Comparison of ENCODE assay signal across 7 cellular contexts in the genomic region with DNA sequence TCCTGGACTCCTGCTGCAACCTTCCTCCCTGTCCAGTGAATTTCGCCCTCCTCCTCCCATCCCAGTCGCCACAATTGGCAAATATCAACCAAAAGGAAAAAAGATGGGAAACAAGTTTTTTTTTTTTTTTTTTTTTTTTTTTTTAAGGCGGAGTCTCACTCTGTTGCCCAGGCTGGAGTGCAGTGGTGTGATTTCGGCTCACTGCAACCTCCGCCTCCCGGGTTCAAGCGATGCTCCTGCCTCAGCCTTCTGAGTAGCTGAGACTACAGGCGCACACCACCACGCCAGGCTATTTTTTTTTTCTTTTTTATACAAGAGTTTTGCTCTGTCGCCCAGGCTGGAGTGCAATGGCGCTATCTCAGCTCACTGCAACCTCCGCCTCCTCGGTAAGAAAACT. TPM values are rescaled to one million over a fixed set of nuclear protein-coding genes. Genes with fewer than 3 reads are reported as not detected.
DNase-seq lines count a peak whose midpoint lies in the region; ATAC-seq and TF ChIP-seq lines count a peak whose summit lies in the region.
"Not testable (repeated sequence)": the region's sequence is repeated elsewhere in the genome, so short reads cannot be mapped to it uniquely, and the experiment has no call there.

No MANE protein-coding gene starts in this region.

- H3K27ac ChIP-seq in OCI-LY7 (ENCODE audit: low read depth, low read length, poor library complexity, severe bottlenecking): peak overlapping the region; percentile 28
- H3K27ac ChIP-seq in sigmoid colon: peak overlapping the region in 3 of 4 donors; percentile 39 to 65 (median 54)

- H3K4me2 ChIP-seq in OCI-LY7 (ENCODE audit: low read length): peak overlapping the region; percentile 62

- H2AFZ ChIP-seq in OCI-LY7 (ENCODE audit: low read length): not testable (repeated sequence)

- WGBS in sigmoid colon, 2 donors: 22 to 29% methylated on average over 13 of the region's 13 CpGs

- POLR2A ChIA-PET in OCI-LY7 (lab: Charles Lee): interaction anchor here (0.6 to 1.2 kb wide), 2 partner anchors 11 to 13 kb away, joined by 3 to 4 read pairs; no protein-coding TSS in a partner anchor
- POLR2A ChIA-PET in naive thymus-derived CD8-positive, alpha-beta T cell (lab: Charles Lee): interaction anchor here (1.1 to 66.7 kb wide), 3 partner anchors 10 to 63 kb away, joined by 4 to 2283 read pairs (median 6); a partner anchor contains a TSS

- CTCF ChIA-PET in OCI-LY7 (lab: Charles Lee; ENCODE audit: unreplicated experiment): not testable (repeated sequence)

- H3K36me3 ChIP-seq in OCI-LY7 (ENCODE audit: insufficient read depth, low read length) (peaks cover 36% of the 10 kb centered on the region), sigmoid colon (peaks cover 7 to 31% (median 17%) of the 10 kb centered on the region in 4 donors)

- H3K4me3 ChIP-seq in OCI-LY7 (ENCODE audit: low read depth, low read length, poor library complexity, severe bottlenecking) (peak overlapping the region; percentile 39), sigmoid colon (peak overlapping the region in 3 of 4 donors; percentile 24 to 33 (median 28))

- H3K4me3 Mint-ChIP-seq in activated T-cell treated with anti-CD3 and anti-CD28 coated beads, Interleukin-2, amount 50 U/mL, for 24 hours: not testable (repeated sequence)
- peak overlapping the region; percentile 62 for H3K4me3 Mint-ChIP-seq in chondrocyte (ENCODE audit: unreplicated experiment)
- H3K4me3 Mint-ChIP-seq in glutamatergic neuron (ENCODE audit: unreplicated experiment): peak overlapping the region; percentile 97
- peak overlapping the region in 9 of 10 donors; percentile 17 to 71 (median 49) for H3K4me3 Mint-ChIP-seq in naive thymus-derived CD8-positive, alpha-beta T cell

- H3K27me3 Mint-ChIP-seq in activated T-cell treated with anti-CD3 and anti-CD28 coated beads, Interleukin-2, amount 50 U/mL, for 24 hours; chondrocyte (ENCODE audit: low read depth); glutamatergic neuron (ENCODE audit: unreplicated experiment); naive thymus-derived CD8-positive, alpha-beta T cell: not testable (repeated sequence)

- not testable (repeated sequence) for DNase-seq in OCI-LY7 (ENCODE audit: low spot score); activated T-cell treated with anti-CD3 and anti-CD28 coated beads, Interleukin-2, amount 50 U/mL, for 24 hours; chondrocyte (ENCODE audit: low spot score); glutamatergic neuron; naive thymus-derived CD8-positive, alpha-beta T cell; sigmoid colon

- H3K27me3 ChIP-seq in sigmoid colon: not testable (repeated sequence)

- H3K4me1 ChIP-seq in OCI-LY7 (ENCODE audit: insufficient read depth, low read length, poor library complexity, severe bottlenecking): peaks cover 15% of the 10 kb centered on the region
- H3K4me1 ChIP-seq in sigmoid colon: peaks cover 0 to 19% (median 13%) of the 10 kb centered on the region in 4 donors

- intact Hi-C loops in OCI-LY7 (cut with micrococcal nuclease; ENCODE audit: unreplicated experiment); sigmoid colon (cut with DNase I): not testable (repeated sequence)

- H4K20me1 ChIP-seq in OCI-LY7 (ENCODE audit: insufficient read depth, low read length): not testable (repeated sequence)

- not testable (repeated sequence) for H3K9me3 Mint-ChIP-seq in activated T-cell treated with anti-CD3 and anti-CD28 coated beads, Interleukin-2, amount 50 U/mL, for 24 hours; chondrocyte (ENCODE audit: low read depth); glutamatergic neuron (ENCODE audit: unreplicated experiment); naive thymus-derived CD8-positive, alpha-beta T cell

- not testable (repeated sequence) for H3K9me3 ChIP-seq in OCI-LY7 (ENCODE audit: low read length); sigmoid colon

- ATAC-seq in GM21723 (IDR thresholded peaks at IDR 0.05; ENCODE audit: unreplicated experiment): peak; percentile 11
- ATAC-seq in naive thymus-derived CD8-positive, alpha-beta T cell: peak in 1 of 2 donors; percentile 18

- H3K9me2 ChIP-seq in OCI-LY7 (ENCODE audit: insufficient read depth, low read length): not testable (repeated sequence)

- H3K79me2 ChIP-seq in OCI-LY7 (ENCODE audit: insufficient read depth, low read depth, low read length): not testable (repeated sequence)

- TF ChIP-seq CTCF in OCI-LY7 (conservative IDR thresholded peaks at IDR 0.05; ENCODE audit: low read length); chondrocyte (IDR thresholded peaks at IDR 0.05); glutamatergic neuron (IDR thresholded peaks at IDR 0.05; ENCODE audit: partially characterized antibody, unreplicated experiment); sigmoid colon (IDR thresholded peaks at IDR 0.05): not testable (repeated sequence)

- not testable (repeated sequence) for TF ChIP-seq EP300 in sigmoid colon (IDR thresholded peaks at IDR 0.05)

- peaks cover 50% of the 10 kb centered on the region for H3K36me3 Mint-ChIP-seq in activated T-cell treated with anti-CD3 and anti-CD28 coated beads, Interleukin-2, amount 50 U/mL, for 24 hours (ENCODE audit: low read depth)
- H3K36me3 Mint-ChIP-seq in chondrocyte (ENCODE audit: low read depth); glutamatergic neuron (ENCODE audit: unreplicated experiment): not testable (repeated sequence)
- peaks cover 0 to 36% (median 19%) of the 10 kb centered on the region in 3 donors for H3K36me3 Mint-ChIP-seq in naive thymus-derived CD8-positive, alpha-beta T cell

- not testable (repeated sequence) for BruUV-seq in OCI-LY7 (replicated peaks; lab: Mats Ljungman, UMichigan)

- H3K4me1 Mint-ChIP-seq in activated T-cell treated with anti-CD3 and anti-CD28 coated beads, Interleukin-2, amount 50 U/mL, for 24 hours (ENCODE audit: low read depth): peaks cover 16% of the 10 kb centered on the region
- peaks cover 16% of the 10 kb centered on the region for H3K4me1 Mint-ChIP-seq in chondrocyte (ENCODE audit: low read depth)
- H3K4me1 Mint-ChIP-seq in glutamatergic neuron (ENCODE audit: low read depth, unreplicated experiment): not testable (repeated sequence)
- H3K4me1 Mint-ChIP-seq in naive thymus-derived CD8-positive, alpha-beta T cell: peaks cover 12 to 18% (median 15%) of the 10 kb centered on the region in 4 donors

- peak overlapping the region; percentile 2 for H3K27ac Mint-ChIP-seq in activated T-cell treated with anti-CD3 and anti-CD28 coated beads, Interleukin-2, amount 50 U/mL, for 24 hours
- H3K27ac Mint-ChIP-seq in chondrocyte (ENCODE audit: unreplicated experiment) (peak overlapping the region; percentile 65), glutamatergic neuron (ENCODE audit: unreplicated experiment) (peak overlapping the region; percentile 96)
- peak overlapping the region in 5 of 10 donors; percentile 41 to 91 (median 66) for H3K27ac Mint-ChIP-seq in naive thymus-derived CD8-positive, alpha-beta T cell

- not testable (repeated sequence) for TF ChIP-seq POLR2A in sigmoid colon (IDR thresholded peaks at IDR 0.05)

RNA-seq across cellular contexts. Expression of a gene that starts 0.6 kb away (rescaled TPM):
- total RNA-seq in OCI-LY7 (2014; rRNA removed; shearing (Covaris generic)): 24.4 and 31.6 TPM in 2 replicates
- total RNA-seq in OCI-LY7 (2022) (30.6 and 31.1 TPM in 2 replicates), chondrocyte (47.9 to 49.8 TPM (median 49.5 TPM) in 3 replicates), glutamatergic neuron (ENCODE audit: unreplicated experiment) (33.7 TPM), sigmoid colon (100 to 1,000 TPM in 3 of 4 donors, 10 to 100 TPM in 1; 82.8 to 140 (median 128) TPM)
- total RNA-seq in naive thymus-derived CD8-positive, alpha-beta T cell: 10 to 100 TPM; 26.4 to 30.9 TPM
- polyA plus RNA-seq in naive thymus-derived CD8-positive, alpha-beta T cell: 10 to 100 TPM in 2 of 3 donors, 1 to 10 TPM in 1; 7.8 to 11.6 (median 10.7) TPM
- 10 to 100 TPM; 51.7 to 61.5 (median 58.7) TPM for polyA plus RNA-seq in sigmoid colon

RNA-seq across cellular contexts. Expression of a gene that starts 10.1 kb away (rescaled TPM):
- 64.6 and 79.0 TPM in 2 replicates for total RNA-seq in OCI-LY7 (2014; rRNA removed; shearing (Covaris generic))
- total RNA-seq in OCI-LY7 (2022): 58.6 and 62.3 TPM in 2 replicates
- total RNA-seq in chondrocyte: 12.1 to 18.7 TPM (median 12.8 TPM) in 3 replicates
- total RNA-seq in glutamatergic neuron (ENCODE audit: unreplicated experiment): 9.9 TPM
- 10 to 100 TPM; 47.9 to 48.6 TPM for total RNA-seq in naive thymus-derived CD8-positive, alpha-beta T cell
- polyA plus RNA-seq in naive thymus-derived CD8-positive, alpha-beta T cell: 10 to 100 TPM; 35.0 to 46.4 (median 43.8) TPM
- 10 to 100 TPM; 10.7 to 28.2 (median 12.5) TPM for total RNA-seq in sigmoid colon
- 10 to 100 TPM; 33.1 to 41.4 (median 41.3) TPM for polyA plus RNA-seq in sigmoid colon

RNA-seq across cellular contexts. Expression of a gene that starts 20.8 kb away (rescaled TPM):
- total RNA-seq in OCI-LY7 (2014; rRNA removed; shearing (Covaris generic)): 85.8 and 93.1 TPM in 2 replicates
- total RNA-seq in OCI-LY7 (2022) (57.2 and 57.3 TPM in 2 replicates), chondrocyte (1,066 to 2,807 TPM (median 2,760 TPM) in 3 replicates), glutamatergic neuron (ENCODE audit: unreplicated experiment) (50.7 TPM), sigmoid colon (1,000 to 10,000 TPM in 3 of 4 donors, 100 to 1,000 TPM in 1; 911 to 2,925 (median 2,030) TPM)
- 10 to 100 TPM; 14.3 to 16.8 TPM for total RNA-seq in naive thymus-derived CD8-positive, alpha-beta T cell
- polyA plus RNA-seq in naive thymus-derived CD8-positive, alpha-beta T cell: 100 to 1,000 TPM in 1 of 3 donors, 10 to 100 TPM in 2; 19.6 to 122 (median 34.8) TPM
- 100 to 1,000 TPM; 373 to 487 (median 439) TPM for polyA plus RNA-seq in sigmoid colon

RNA-seq across cellular contexts. Expression of a gene that starts 37.7 kb away (rescaled TPM):
- 50.0 and 61.2 TPM in 2 replicates for total RNA-seq in OCI-LY7 (2014; rRNA removed; shearing (Covaris generic))
- total RNA-seq in OCI-LY7 (2022): 54.0 and 55.8 TPM in 2 replicates
- 14.8 to 17.2 TPM (median 15.2 TPM) in 3 replicates for total RNA-seq in chondrocyte
- 88.1 TPM for total RNA-seq in glutamatergic neuron (ENCODE audit: unreplicated experiment)
- 1 to 10 TPM; 4.3 to 5.9 TPM for total RNA-seq in naive thymus-derived CD8-positive, alpha-beta T cell
- 1 to 10 TPM; 1.7 to 9.6 (median 5.8) TPM for polyA plus RNA-seq in naive thymus-derived CD8-positive, alpha-beta T cell
- total RNA-seq in sigmoid colon: 10 to 100 TPM in 2 of 4 donors, 1 to 10 TPM in 2; 7.5 to 12.8 (median 9.6) TPM
- polyA plus RNA-seq in sigmoid colon: 10 to 100 TPM; 30.2 to 51.1 (median 48.6) TPM

RNA-seq across cellular contexts. Expression of a gene that starts 56.8 kb away (rescaled TPM):
- total RNA-seq in OCI-LY7 (2014; rRNA removed; shearing (Covaris generic)): 15.3 and 18.3 TPM in 2 replicates
- total RNA-seq in OCI-LY7 (2022): 44.4 and 48.4 TPM in 2 replicates
- total RNA-seq in chondrocyte: 1.6 to 2.7 TPM (median 2.4 TPM) in 3 replicates
- 12.7 TPM for total RNA-seq in glutamatergic neuron (ENCODE audit: unreplicated experiment)
- 10 to 100 TPM; 77.9 to 79.0 TPM for total RNA-seq in naive thymus-derived CD8-positive, alpha-beta T cell
- polyA plus RNA-seq in naive thymus-derived CD8-positive, alpha-beta T cell: 10 to 100 TPM; 16.9 to 26.5 (median 25.6) TPM
- 1 to 10 TPM; 1.4 to 6.9 (median 4.7) TPM for total RNA-seq in sigmoid colon
- polyA plus RNA-seq in sigmoid colon: 10 to 100 TPM; 35.4 to 71.2 (median 58.5) TPM

Comparison
In these comparisons a context has a peak if more than half of its experiments do, and no peak if none do; other contexts are left out.
1. RNA of a gene that starts 20.8 kb away (total RNA-seq): 1,066 to 2,807 TPM in chondrocyte and 911 to 2,925 TPM in sigmoid colon; 57.2 to 93.1 TPM in OCI-LY7, 50.7 TPM in glutamatergic neuron (single experiment) and 14.3 to 16.8 TPM in naive thymus-derived CD8-positive, alpha-beta T cell; every median in the first group is over 4 times any median in the second.